2 cellular contexts compared by ENCODE assay signal in the genomic region with DNA sequence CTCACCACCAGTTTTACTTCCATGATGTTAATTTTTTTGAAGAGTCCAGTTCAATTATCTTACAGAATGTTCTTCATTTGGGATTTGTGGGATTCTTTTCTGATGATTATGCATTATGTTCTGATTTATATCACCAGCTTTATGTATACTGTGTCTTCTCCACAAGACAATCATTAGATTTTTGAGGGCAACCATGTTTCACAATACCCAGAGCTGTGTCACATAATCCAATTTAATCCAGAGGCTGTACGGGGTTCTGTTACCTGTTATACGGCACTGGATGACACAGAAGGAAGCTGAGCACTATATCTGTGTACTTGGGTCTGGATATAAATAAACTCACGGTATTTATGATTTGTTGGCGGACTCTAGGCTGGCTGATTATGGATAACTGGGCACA.
TF ChIP-seq lines count a peak whose summit lies in the region.

No MANE protein-coding gene starts in this region.

TF ChIP-seq in HepG2, 621 proteins besides CTCF, POLR2A, EP300 and RAD21:
- TF ChIP-seq MAFK (conservative IDR thresholded peaks at IDR 0.05 in 1 of 2, IDR thresholded peaks at IDR 0.05 in 1 of 2; ENCODE audit: low read length in 2 of 2) (peak; percentile 14 to 57; a peak in 2 of 4 replicates), MAFF (IDR thresholded peaks at IDR 0.05; ENCODE audit: low read depth, low read length) (peak; percentile 44), MYC (CRISPR knock-in tag; IDR thresholded peaks at IDR 0.05; ENCODE audit: borderline replicate concordance) (no peak), NR2F1 (CRISPR knock-in tag; IDR thresholded peaks at IDR 0.05) (no peak), CEBPB (IDR thresholded peaks at IDR 0.05; ENCODE audit: borderline replicate concordance, low read depth, low read length) (peak; percentile 31; the same call in 1 of the 2 replicates)
- TF ChIP-seq, protein P1, sequence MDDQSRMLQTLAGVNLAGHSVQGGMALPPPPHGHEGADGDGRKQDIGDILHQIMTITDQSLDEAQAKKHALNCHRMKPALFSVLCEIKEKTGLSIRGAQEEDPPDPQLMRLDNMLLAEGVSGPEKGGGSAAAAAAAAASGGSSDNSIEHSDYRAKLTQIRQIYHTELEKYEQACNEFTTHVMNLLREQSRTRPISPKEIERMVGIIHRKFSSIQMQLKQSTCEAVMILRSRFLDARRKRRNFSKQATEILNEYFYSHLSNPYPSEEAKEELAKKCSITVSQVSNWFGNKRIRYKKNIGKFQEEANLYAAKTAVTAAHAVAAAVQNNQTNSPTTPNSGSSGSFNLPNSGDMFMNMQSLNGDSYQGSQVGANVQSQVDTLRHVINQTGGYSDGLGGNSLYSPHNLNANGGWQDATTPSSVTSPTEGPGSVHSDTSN (CRISPR knock-in tag; IDR thresholded peaks at IDR 0.05; ENCODE audit: borderline replicate concordance) = no peak

TF ChIP-seq in SK-N-SH treated with all-trans-retinoic acid at 6 μM for 48 hours, 23 proteins besides CTCF, POLR2A, EP300 and RAD21:
- TF ChIP-seq ESRRG (CRISPR knock-in tag; IDR thresholded peaks at IDR 0.05) (no peak), ZFP30 (CRISPR knock-in tag; IDR thresholded peaks at IDR 0.05) (no peak), ISL1 (CRISPR knock-in tag; IDR thresholded peaks at IDR 0.05) (peak; percentile 66), TOX (CRISPR knock-in tag; IDR thresholded peaks at IDR 0.05; ENCODE audit: borderline replicate concordance) (no peak), TCF4 (CRISPR knock-in tag; IDR thresholded peaks at IDR 0.05; ENCODE audit: borderline replicate concordance) (no peak; the same call in 1 of the 2 replicates)
